Comparison of ENCODE assay signal across 10 cellular contexts in genomic region chr6:169252805-169253189, GRCh38. TPM values are rescaled to one million over a fixed set of nuclear protein-coding genes. Genes with fewer than 3 reads are reported as not detected.
DNase-seq lines count a peak whose midpoint lies in the region; ATAC-seq and TF ChIP-seq lines count a peak whose summit lies in the region.
"Had no signal": no experiment of that assay in that cellular context is flagged by ENCODE, and none has a peak within 500 bp of the region (broad histone marks: within the 10 kb centered on the region; RNA-seq: fewer than 3 reads in every experiment).

No MANE protein-coding gene starts in this region.

- H3K4me1 Mint-ChIP-seq in CD8-positive, alpha-beta memory T cell: peaks cover 18 to 26% (median 19%) of the 10 kb centered on the region in 3 donors
- peaks cover 51% of the 10 kb centered on the region for H3K4me1 Mint-ChIP-seq in osteocyte (ENCODE audit: unreplicated experiment)
- H3K4me1 Mint-ChIP-seq in activated T-cell treated with anti-CD3 and anti-CD28 coated beads, Interleukin-2, amount 50 U/mL, for 4 hours (ENCODE audit: low read depth): peaks cover 16% of the 10 kb centered on the region

- intact Hi-C loops in body of pancreas (cut with DNase I): no loop called here

- ATAC-seq in GM21528 (IDR thresholded peaks at IDR 0.05; ENCODE audit: low FRiP score, unreplicated experiment) (no peak), body of pancreas (no peak), HG03457 (IDR thresholded peaks at IDR 0.05; ENCODE audit: unreplicated experiment) (no peak)
- ATAC-seq in activated T-cell treated with anti-CD3 and anti-CD28 coated beads, Interleukin-2, amount 50 U/mL, for 4 hours: no peak

- no peaks in the 10 kb centered on the region for H3K9me3 ChIP-seq in CD8-positive, alpha-beta memory T cell (ENCODE audit: low read length)
- H3K9me3 ChIP-seq in body of pancreas: no peaks in the 10 kb centered on the region

- peak overlapping the region in 5 of 7 donors; percentile 8 to 50 (median 23) for H3K4me3 Mint-ChIP-seq in CD8-positive, alpha-beta memory T cell
- peak overlapping the region; percentile 88 for H3K4me3 Mint-ChIP-seq in osteocyte (ENCODE audit: unreplicated experiment)
- no peak overlapping the region for H3K4me3 Mint-ChIP-seq in activated T-cell treated with anti-CD3 and anti-CD28 coated beads, Interleukin-2, amount 50 U/mL, for 4 hours

- H3K27ac Mint-ChIP-seq in CD8-positive, alpha-beta memory T cell: peak overlapping the region in 1 of 8 donors; percentile 35
- peak overlapping the region; percentile 81 for H3K27ac Mint-ChIP-seq in osteocyte (ENCODE audit: unreplicated experiment)
- H3K27ac Mint-ChIP-seq: memory B cell had no signal

- no peaks in the 10 kb centered on the region for H3K9me3 Mint-ChIP-seq in CD8-positive, alpha-beta memory T cell
- peaks cover 7% of the 10 kb centered on the region for H3K9me3 Mint-ChIP-seq in osteocyte (ENCODE audit: unreplicated experiment)
- H3K9me3 Mint-ChIP-seq in activated T-cell treated with anti-CD3 and anti-CD28 coated beads, Interleukin-2, amount 50 U/mL, for 4 hours: no peaks in the 10 kb centered on the region
- H3K9me3 Mint-ChIP-seq: memory B cell had no signal

- peaks cover 15% of the 10 kb centered on the region for H3K4me1 ChIP-seq in CD8-positive, alpha-beta memory T cell (ENCODE audit: insufficient read depth, low read length)
- peaks cover 5% of the 10 kb centered on the region for H3K4me1 ChIP-seq in body of pancreas

- peaks cover 21% of the 10 kb centered on the region for H3K27me3 ChIP-seq in CD8-positive, alpha-beta memory T cell (ENCODE audit: insufficient read depth, low read length, poor library complexity, severe bottlenecking)
- H3K27me3 ChIP-seq in body of pancreas: peaks cover 0 to 11% of the 10 kb centered on the region in 2 donors

- TF ChIP-seq CTCF in foreskin fibroblast (IDR thresholded peaks at IDR 0.05; ENCODE audit: low read depth, low read length) (no peak), osteocyte (IDR thresholded peaks at IDR 0.05) (no peak), body of pancreas (IDR thresholded peaks at IDR 0.05) (no peak)

- 8 to 11% methylated on average over 6 of the region's 6 CpGs for WGBS in body of pancreas, 2 donors

- H3K27ac ChIP-seq in CD8-positive, alpha-beta memory T cell (ENCODE audit: low read depth, low read length): no peak overlapping the region
- no peak overlapping the region for H3K27ac ChIP-seq in body of pancreas
- H3K27ac ChIP-seq: PC-9 had no signal

- no peaks in the 10 kb centered on the region for H3K36me3 ChIP-seq in CD8-positive, alpha-beta memory T cell (ENCODE audit: insufficient read depth, low read length)
- H3K36me3 ChIP-seq in body of pancreas (replicated peaks in 1 of 2; ENCODE audit: insufficient read depth in 1 of 2, low read depth in 2 of 2): no peaks in the 10 kb centered on the region

- DNase-seq in CD8-positive, alpha-beta memory T cell: no peak
- DNase-seq in NCI-H2107 treated with DMSO at 0.1 percent for 48 hours (lab: John Stamatoyannopoulos, UW; ENCODE audit: unreplicated experiment): peak; percentile 37
- peak in 1 of 2 donors; percentile 58 for DNase-seq in foreskin fibroblast
- peak; percentile 70 for DNase-seq in osteocyte (ENCODE audit: extremely low spot score, unreplicated experiment)
- DNase-seq in body of pancreas: no peak
- no peak for DNase-seq in activated T-cell treated with anti-CD3 and anti-CD28 coated beads, Interleukin-2, amount 50 U/mL, for 4 hours
- DNase-seq: PC-9 had no signal

- peaks cover 56 to 75% of the 10 kb centered on the region in 2 donors for H3K27me3 Mint-ChIP-seq in CD8-positive, alpha-beta memory T cell
- H3K27me3 Mint-ChIP-seq in osteocyte (ENCODE audit: unreplicated experiment): peaks cover 12% of the 10 kb centered on the region
- H3K27me3 Mint-ChIP-seq in activated T-cell treated with anti-CD3 and anti-CD28 coated beads, Interleukin-2, amount 50 U/mL, for 4 hours (ENCODE audit: low read depth): peaks cover 62% of the 10 kb centered on the region

- H3K36me3 Mint-ChIP-seq in CD8-positive, alpha-beta memory T cell: no peaks in the 10 kb centered on the region
- peaks cover 40% of the 10 kb centered on the region for H3K36me3 Mint-ChIP-seq in osteocyte (ENCODE audit: unreplicated experiment)
- no peaks in the 10 kb centered on the region for H3K36me3 Mint-ChIP-seq in activated T-cell treated with anti-CD3 and anti-CD28 coated beads, Interleukin-2, amount 50 U/mL, for 4 hours (ENCODE audit: insufficient read depth)
- H3K36me3 Mint-ChIP-seq: memory B cell had no signal

- no peak overlapping the region for H3K4me3 ChIP-seq in CD8-positive, alpha-beta memory T cell (ENCODE audit: low read length)
- peak overlapping the region; percentile 84 to 95 for H3K4me3 ChIP-seq in foreskin fibroblast (ENCODE audit: low read depth in 1 of 2, low read length in 2 of 2)
- no peak overlapping the region for H3K4me3 ChIP-seq in body of pancreas
- H3K4me3 ChIP-seq: PC-9 had no signal

- POLR2A ChIA-PET in CD8-positive, alpha-beta memory T cell (lab: Charles Lee): no interaction called here

- no peak for TF ChIP-seq POLR2A in body of pancreas (IDR thresholded peaks at IDR 0.05)

- CTCF ChIA-PET in CD8-positive, alpha-beta memory T cell (lab: Charles Lee): no interaction called here

RNA-seq across cellular contexts. Expression of gene THBS2, which starts 0.8 kb away (rescaled TPM):
- not detected for total RNA-seq in CD8-positive, alpha-beta memory T cell
- polyA plus RNA-seq in CD8-positive, alpha-beta memory T cell: 0.03 TPM
- 650 and 687 TPM in 2 replicates for total RNA-seq in osteocyte
- total RNA-seq in body of pancreas: 1 to 10 TPM; 8.9 to 9.6 TPM
- under 1 TPM in 2 of 3 donors, not detected in 1; 0.05 to 0.18 TPM for total RNA-seq in activated T-cell treated with anti-CD3 and anti-CD28 coated beads, Interleukin-2, amount 50 U/mL, for 4 hours
- total RNA-seq: PC-9 had no signal

Comparison
In these comparisons a context has a peak if more than half of its experiments do, and no peak if none do; other contexts are left out.
1. DNase-seq: peak in NCI-H2107 treated with DMSO at 0.1 percent for 48 hours (single experiment) and osteocyte (single experiment); none in CD8-positive, alpha-beta memory T cell (0 of 5), body of pancreas (0 of 4) and activated T-cell treated with anti-CD3 and anti-CD28 coated beads, Interleukin-2, amount 50 U/mL, for 4 hours (single experiment).
2. H3K4me3 ChIP-seq: peak in foreskin fibroblast (2 of 2); none in CD8-positive, alpha-beta memory T cell (single experiment) and body of pancreas (0 of 2).
3. RNA of gene THBS2, which starts 0.8 kb away (total RNA-seq): 650 to 687 TPM in osteocyte; 8.9 to 9.6 TPM in body of pancreas, not detected in CD8-positive, alpha-beta memory T cell and 0.05 to 0.18 TPM in activated T-cell treated with anti-CD3 and anti-CD28 coated beads, Interleukin-2, amount 50 U/mL, for 4 hours; every median in the first group is over 10 times any median in the second.